In the genomic region with DNA sequence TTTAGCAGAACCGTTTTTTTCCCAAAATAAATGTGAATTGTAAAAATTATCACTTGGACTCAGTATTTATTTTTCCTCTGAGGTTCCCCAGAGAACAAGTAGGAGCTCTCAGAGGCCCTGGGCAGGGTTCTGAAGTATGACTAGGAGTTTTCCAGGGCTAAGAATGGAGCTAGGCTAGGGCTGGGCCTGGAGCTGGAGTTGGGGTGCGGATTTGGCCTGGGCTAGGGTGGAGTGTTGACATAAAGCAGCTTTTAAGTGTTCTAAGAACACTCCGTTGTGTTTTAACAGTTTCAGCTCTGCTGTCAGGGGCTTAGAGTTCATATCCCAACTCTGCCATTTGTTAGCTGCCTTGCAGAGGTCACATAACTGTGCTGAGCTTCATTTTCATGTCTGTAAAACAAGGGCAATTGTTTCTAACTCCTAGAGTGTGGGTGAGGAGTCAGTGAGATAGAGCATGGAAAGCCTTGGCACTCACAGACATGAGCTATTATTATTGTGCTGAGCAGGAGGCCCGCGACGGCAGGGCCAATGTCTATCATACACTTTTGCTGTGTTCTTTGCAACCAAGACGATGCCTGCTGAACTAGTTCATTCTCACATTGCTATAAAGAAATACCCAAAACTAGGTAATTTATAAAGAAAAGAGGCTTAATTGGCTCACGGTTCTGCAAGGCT, we compare ENCODE assay signal across 21 cellular contexts. TPM values are rescaled to one million over a fixed set of nuclear protein-coding genes. Genes with fewer than 3 reads are reported as not detected.
DNase-seq lines count a peak whose midpoint lies in the region; ATAC-seq and TF ChIP-seq lines count a peak whose summit lies in the region.
"Had no signal": no experiment of that assay in that cellular context is flagged by ENCODE, and none has a peak within 500 bp of the region (broad histone marks: within the 10 kb centered on the region; RNA-seq: fewer than 3 reads in every experiment).

No MANE protein-coding gene starts in this region.

- intact Hi-C loops in CD14-positive monocyte (cut with micrococcal nuclease) (no loop called here), Right ventricle myocardium superior (cut with DNase I) (loop anchor here (10.0 kb wide), 1 partner anchor 217 kb away; no protein-coding TSS in a partner anchor), right cardiac atrium (cut with DNase I) (loop anchor here in 1 of 4 donors (10.0 kb wide), 1 partner anchor 217 kb away; no protein-coding TSS in a partner anchor)

- 49% methylated on average over 8 of the region's 8 CpGs for WGBS in right cardiac atrium

- peaks cover 0 to 8% (median 4%) of the 10 kb centered on the region in 3 donors for H3K27me3 Mint-ChIP-seq in CD14-positive monocyte (ENCODE audit: low read depth in 3 of 3)

- H3K9me3 ChIP-seq in right cardiac atrium (ENCODE audit: control insufficient read depth, low read length) = no peaks in the 10 kb centered on the region
- H3K9me3 ChIP-seq: A549 had no signal

- H3K27ac Mint-ChIP-seq in CD14-positive monocyte = no peak overlapping the region

- H3K36me3 Mint-ChIP-seq in CD14-positive monocyte = no peaks in the 10 kb centered on the region

- no peak for TF ChIP-seq CTCF in CD14-positive monocyte (IDR thresholded peaks at IDR 0.05)

- no peaks in the 10 kb centered on the region for H3K4me1 ChIP-seq in right cardiac atrium (ENCODE audit: control insufficient read depth, insufficient read depth, low read length)
- H3K4me1 ChIP-seq: A549 had no signal

- DNase-seq in CD14-positive monocyte (ENCODE audit: low spot score) = peak; percentile 7
- no peak for DNase-seq in Right ventricle myocardium superior
- DNase-seq in right cardiac atrium = no peak
- peak; percentile 13 for DNase-seq in pons (ENCODE audit: low spot score)
- no peak for DNase-seq in activated T-cell treated with anti-CD3 and anti-CD28 coated beads for 4 hours
- DNase-seq in AG08396 (ENCODE audit: low spot score) = no peak
- DNase-seq: DMS79, KBM-7, NCI-H1105, NCI-H1694 treated with DMSO at 0.1 percent for 48 hours, NCI-H226, NCI-H524, NCI-H82, OCI-M1, SIG-M5 had no signal

- peak overlapping the region; percentile 73 for H3K27ac ChIP-seq in right cardiac atrium (ENCODE audit: low read length)
- H3K27ac ChIP-seq: A549, C4-2B had no signal

- no peaks in the 10 kb centered on the region for H3K27me3 ChIP-seq in right cardiac atrium (ENCODE audit: control insufficient read depth, insufficient read depth)

- ATAC-seq in Right ventricle myocardium superior (ENCODE audit: poor library complexity) (peak; percentile 81), right cardiac atrium (peak; percentile 43 to 71), HG03159 (IDR thresholded peaks at IDR 0.05; ENCODE audit: unreplicated experiment) (no peak)
- ATAC-seq: A549, HepG2 had no signal

- no peak overlapping the region for H3K4me3 ChIP-seq in right cardiac atrium (ENCODE audit: low read length)
- H3K4me3 ChIP-seq: A549 had no signal

- no peaks in the 10 kb centered on the region for H3K9me3 Mint-ChIP-seq in CD14-positive monocyte

- no peak overlapping the region for H3K4me3 Mint-ChIP-seq in CD14-positive monocyte

- H3K4me1 Mint-ChIP-seq in CD14-positive monocyte = no peaks in the 10 kb centered on the region

RNA-seq across cellular contexts. Expression of gene LACTBL1, which starts 51.1 kb away (rescaled TPM):
- polyA plus RNA-seq in CD14-positive monocyte (not detected), right cardiac atrium (not detected)
- total RNA-seq in Right ventricle myocardium superior (not detected), right cardiac atrium (not detected)
- total RNA-seq: H4, RPMI7951 had no signal
- polyA plus RNA-seq: A549 had no signal

Comparison
In these comparisons a context has a peak if more than half of its experiments do, and no peak if none do; other contexts are left out.
1. DNase-seq: peak in CD14-positive monocyte (single experiment) and pons (single experiment); none in Right ventricle myocardium superior (single experiment), right cardiac atrium (0 of 3), activated T-cell treated with anti-CD3 and anti-CD28 coated beads for 4 hours (single experiment) and AG08396 (single experiment).